ENCODE assay signal across 8 cellular contexts in genomic region chr15:70474682-70475438, GRCh38.
DNase-seq lines count a peak whose midpoint lies in the region; ATAC-seq and TF ChIP-seq lines count a peak whose summit lies in the region.

No MANE protein-coding gene starts in this region.

- ATAC-seq in left ventricle myocardium superior (peak; percentile 55), HG03439 (IDR thresholded peaks at IDR 0.05; ENCODE audit: unreplicated experiment) (no peak)

- H3K4me1 ChIP-seq in adipocyte (ENCODE audit: control insufficient read depth, insufficient read depth, low read length), result peaks cover 35% of the 10 kb centered on the region

- peak overlapping the region; percentile 51 for H3K9ac ChIP-seq in adipocyte (ENCODE audit: low read length)

- no peak for TF ChIP-seq CTCF in progenitor cell of endocrine pancreas (IDR thresholded peaks at IDR 0.05; ENCODE audit: unreplicated experiment)

- H3K27ac Mint-ChIP-seq in progenitor cell of endocrine pancreas, result no peak overlapping the region

- H3K4me3 ChIP-seq in adipocyte (ENCODE audit: low read length), result peak overlapping the region; percentile 64

- no peaks in the 10 kb centered on the region for H3K36me3 Mint-ChIP-seq in progenitor cell of endocrine pancreas (ENCODE audit: insufficient read depth)

- H3K36me3 ChIP-seq in adipocyte (ENCODE audit: control insufficient read depth, insufficient read depth, low read length, severe bottlenecking), result no peaks in the 10 kb centered on the region

- H3K9me3 ChIP-seq in adipocyte (ENCODE audit: control insufficient read depth, low read length), result no peaks in the 10 kb centered on the region

- H3K4me3 Mint-ChIP-seq in progenitor cell of endocrine pancreas (ENCODE audit: low read depth), result no peak overlapping the region

- H3K27me3 Mint-ChIP-seq in progenitor cell of endocrine pancreas, result peaks cover 68% of the 10 kb centered on the region

- peak; percentile 87 for DNase-seq in EH (ENCODE audit: low read depth)
- peak; percentile 90 for DNase-seq in NCI-H2196 (lab: John Stamatoyannopoulos, UW; ENCODE audit: unreplicated experiment)
- DNase-seq in adipocyte (ENCODE audit: low read depth), result peak; percentile 84
- DNase-seq in left ventricle myocardium superior, result peak; percentile 67
- DNase-seq in stimulated activated CD8-positive, alpha-beta memory T cell treated with anti-CD3 and anti-CD28 coated beads, Interleukin-7, amount 100 ng/mL, for 4 hours (ENCODE audit: low read depth in 2 of 2), result peak; percentile 27 to 33
- DNase-seq in D341Med (ENCODE audit: low spot score), result no peak
- DNase-seq in progenitor cell of endocrine pancreas (ENCODE audit: low spot score, unreplicated experiment), result no peak

- H3K4me1 Mint-ChIP-seq in progenitor cell of endocrine pancreas (ENCODE audit: low read depth), result no peaks in the 10 kb centered on the region

- no peaks in the 10 kb centered on the region for H3K27me3 ChIP-seq in adipocyte (replicated peaks; ENCODE audit: control insufficient read depth, insufficient read depth, low read length)

- no peaks in the 10 kb centered on the region for H3K9me3 Mint-ChIP-seq in progenitor cell of endocrine pancreas (ENCODE audit: low read depth)

- intact Hi-C loops in left ventricle myocardium superior (cut with micrococcal nuclease), result no loop called here

Comparison
In these comparisons a context has a peak if more than half of its experiments do, and no peak if none do; other contexts are left out.
1. DNase-seq: peak in EH (single experiment), NCI-H2196 (single experiment), adipocyte (single experiment), left ventricle myocardium superior (single experiment) and stimulated activated CD8-positive, alpha-beta memory T cell treated with anti-CD3 and anti-CD28 coated beads, Interleukin-7, amount 100 ng/mL, for 4 hours (2 of 2); none in D341Med (single experiment) and progenitor cell of endocrine pancreas (single experiment).